In the genomic region with DNA sequence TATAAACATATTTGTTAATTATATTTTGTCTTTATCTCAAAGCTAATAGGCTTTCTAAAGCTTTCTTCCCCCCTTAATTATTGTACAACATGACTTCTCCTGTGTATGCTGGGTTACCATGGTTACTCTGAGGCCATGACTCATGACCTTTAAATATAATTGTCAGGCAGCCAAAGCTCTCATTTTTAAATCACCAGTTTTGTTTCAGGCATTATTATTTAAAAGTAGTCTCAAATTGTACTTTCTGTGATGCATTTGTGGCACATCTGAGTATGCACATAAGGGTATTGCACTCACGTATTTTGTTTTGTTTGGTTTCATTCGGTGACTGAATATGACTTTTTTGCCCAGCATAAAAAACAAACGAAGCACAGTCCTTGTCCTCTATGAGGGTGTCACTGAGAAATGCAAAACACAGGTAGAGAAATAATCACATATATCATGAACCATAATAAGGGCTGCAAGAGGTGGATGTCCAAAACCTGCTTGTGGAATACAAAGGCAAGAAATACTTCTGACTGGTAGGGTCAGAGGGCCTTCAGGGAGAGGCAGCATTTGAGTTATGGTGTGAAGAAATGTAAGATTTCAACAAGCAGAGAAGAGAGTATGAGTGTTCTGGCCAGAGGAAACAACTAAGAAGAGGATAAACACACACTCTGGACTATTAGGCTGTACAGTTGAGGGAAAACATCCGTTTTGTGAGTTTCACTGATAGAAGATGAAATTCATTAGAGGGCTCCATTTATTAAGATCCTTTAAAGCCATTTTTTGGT, we compare ENCODE assay signal across 9 cellular contexts. TPM values are rescaled to one million over a fixed set of nuclear protein-coding genes. Genes with fewer than 3 reads are reported as not detected.
A peak's percentile ranks its signal among the peaks of the same experiment; 100 is the strongest.
DNase-seq lines count a peak whose midpoint lies in the region; ATAC-seq and TF ChIP-seq lines count a peak whose summit lies in the region.
"Had no signal": no experiment of that assay in that cellular context is flagged by ENCODE, and none has a peak within 500 bp of the region (broad histone marks: within the 10 kb centered on the region; RNA-seq: fewer than 3 reads in every experiment).

No MANE protein-coding gene starts in this region.

- H4K8ac ChIP-seq in IMR-90 (ENCODE audit: low read depth in 2 of 2, low read length in 2 of 2) (no peak overlapping the region), mesendoderm (ENCODE audit: low read depth, low read length) (no peak overlapping the region)

- H2BK5ac ChIP-seq in IMR-90 (ENCODE audit: low read depth, low read length, poor library complexity, severe bottlenecking) (no peak overlapping the region), mesendoderm (ENCODE audit: low read length) (no peak overlapping the region)

- TF ChIP-seq POLR2A in IMR-90 (IDR thresholded peaks at IDR 0.05; ENCODE audit: low read depth, low read length), result no peak

- H3K9ac ChIP-seq in IMR-90 (ENCODE audit: low read depth, low read length) (no peak overlapping the region), mesendoderm (ENCODE audit: low read length) (no peak overlapping the region)

- no peak overlapping the region for H2AFZ ChIP-seq in IMR-90 (replicated peaks; ENCODE audit: low read length, poor library complexity)

- TF ChIP-seq RAD21 in IMR-90 (IDR thresholded peaks at IDR 0.05; ENCODE audit: low read length), result no peak

- no peak overlapping the region for H4K5ac ChIP-seq in IMR-90 (ENCODE audit: low read depth, low read length)
- H4K5ac ChIP-seq in mesendoderm (ENCODE audit: low read length), result no peak overlapping the region

- DNase-seq in EH (ENCODE audit: low read depth) (peak; percentile 84), IMR-90 (peak; percentile 86), brain microvascular endothelial cell (peak; percentile 83), mesendoderm (peak; percentile 62), nucleus accumbens (lab: John Stamatoyannopoulos, UW) (no peak)
- no peak for DNase-seq in activated effector memory CD4-positive, alpha-beta T cell treated with anti-CD3 and anti-CD28 coated beads, Interleukin-2, amount 50 U/mL, for 16 hours
- DNase-seq: activated naive CD4-positive, alpha-beta T cell treated with anti-CD3 and anti-CD28 coated beads for 36 hours had no signal

- H2BK15ac ChIP-seq in IMR-90 (ENCODE audit: low read depth, low read length) (peak overlapping the region; percentile 12; the same call in 1 of the 3 replicates), mesendoderm (replicated peaks; ENCODE audit: low read depth) (no peak overlapping the region)

- in situ Hi-C loops in IMR-90 (cut with MboI; ENCODE audit: low sequenced_read_pairs) (no loop called here), brain microvascular endothelial cell (cut with HindIII; ENCODE audit: low pct_ligation_motif_present, low sequenced_read_pairs) (no loop called here)

- H3K4me1 ChIP-seq in IMR-90 (ENCODE audit: control insufficient read depth, insufficient read depth, low read length) (peaks cover 3% of the 10 kb centered on the region; the same call in 1 of the 2 replicates), mesendoderm (ENCODE audit: control insufficient read depth, low read depth, low read length) (no peaks in the 10 kb centered on the region)

- H3K14ac ChIP-seq in IMR-90 (replicated peaks; ENCODE audit: low read depth, low read length), result peak overlapping the region; percentile 56; the same call in 1 of the 2 replicates

- no peak overlapping the region for H2AK9ac ChIP-seq in IMR-90 (replicated peaks; ENCODE audit: low read depth, low read length, poor library complexity)

- no peak overlapping the region for H2BK120ac ChIP-seq in IMR-90 (ENCODE audit: low read depth, low read length)
- no peak overlapping the region for H2BK120ac ChIP-seq in mesendoderm (ENCODE audit: low read depth, low read length)

- H4K20me1 ChIP-seq in IMR-90 (ENCODE audit: insufficient read depth, low read length), result no peaks in the 10 kb centered on the region

- WGBS in IMR-90 (ENCODE audit: extremely low coverage in 2 of 2, insufficient read length in 1 of 2), 2 experiments, result no CpG with 5 or more reads among the region's 4 CpGs
- WGBS in mesendoderm (ENCODE audit: extremely low coverage, insufficient coverage, low lambda C conversion rate), result no CpG with 5 or more reads among the region's 4 CpGs

- H2AK5ac ChIP-seq in IMR-90 (ENCODE audit: low read depth, low read length), result no peak overlapping the region
- no peak overlapping the region for H2AK5ac ChIP-seq in mesendoderm (ENCODE audit: low read length)

- TF ChIP-seq CTCF in IMR-90 (conservative IDR thresholded peaks at IDR 0.05; ENCODE audit: low read depth, low read length) (no peak), brain microvascular endothelial cell (IDR thresholded peaks at IDR 0.05; ENCODE audit: low read depth, low read length, missing control alignments) (no peak)

- no peaks in the 10 kb centered on the region for H3K79me2 ChIP-seq in mesendoderm (ENCODE audit: control insufficient read depth, insufficient read depth, low read length)

- no peak overlapping the region for H3K4ac ChIP-seq in IMR-90 (ENCODE audit: low read depth, low read length)
- H3K4ac ChIP-seq in mesendoderm (ENCODE audit: low read depth, low read length), result no peak overlapping the region

- H3K79me1 ChIP-seq in IMR-90 (ENCODE audit: low read depth in 1 of 2, low read length in 2 of 2), result no peaks in the 10 kb centered on the region
- no peaks in the 10 kb centered on the region for H3K79me1 ChIP-seq in mesendoderm (ENCODE audit: low read length)

- intact Hi-C loops in IMR-90 (cut with micrococcal nuclease), result no loop called here

- no peak overlapping the region for H2BK20ac ChIP-seq in IMR-90 (ENCODE audit: low read depth, low read length)

- no peaks in the 10 kb centered on the region for H3K9me1 ChIP-seq in IMR-90 (ENCODE audit: insufficient read depth, low read length)

- no peaks in the 10 kb centered on the region for H3K9me3 ChIP-seq in IMR-90 (ENCODE audit: control insufficient read depth, insufficient read depth, low read length)

- peaks cover 2% of the 10 kb centered on the region; the same call in 1 of the 2 replicates for H3K27me3 ChIP-seq in IMR-90 (ENCODE audit: control insufficient read depth, insufficient read depth, low read length)
- no peaks in the 10 kb centered on the region for H3K27me3 ChIP-seq in brain microvascular endothelial cell (replicated peaks)
- no peaks in the 10 kb centered on the region for H3K27me3 ChIP-seq in mesendoderm (ENCODE audit: insufficient read depth, low read length, poor library complexity)

- no peak overlapping the region for H3K23ac ChIP-seq in IMR-90 (ENCODE audit: low read depth, low read length)
- no peak overlapping the region for H3K23ac ChIP-seq in mesendoderm (ENCODE audit: low read length)

- CTCF ChIA-PET in IMR-90 (lab: Yijun Ruan, JAX), result no interaction called here

- ATAC-seq in IMR-90 (ENCODE audit: low read depth), result peak; percentile 49
- ATAC-seq in GM18907 (IDR thresholded peaks at IDR 0.05; ENCODE audit: unreplicated experiment), result no peak
- no peak for ATAC-seq in GM19395 (IDR thresholded peaks at IDR 0.05; ENCODE audit: unreplicated experiment)

- H4K91ac ChIP-seq in IMR-90 (ENCODE audit: insufficient read depth, low read depth, low read length), result no peak overlapping the region

- H3K4me3 ChIP-seq in IMR-90 (ENCODE audit: insufficient read depth, low read depth, low read length) (no peak overlapping the region), brain microvascular endothelial cell (ENCODE audit: low read depth, low read length) (no peak overlapping the region), mesendoderm (ENCODE audit: low read length) (no peak overlapping the region)

- H3K36me3 ChIP-seq in IMR-90 (ENCODE audit: control insufficient read depth, insufficient read depth, low read length) (no peaks in the 10 kb centered on the region), brain microvascular endothelial cell (replicated peaks) (no peaks in the 10 kb centered on the region), mesendoderm (ENCODE audit: control insufficient read depth, insufficient read depth, low read length) (no peaks in the 10 kb centered on the region)

- H3K18ac ChIP-seq in IMR-90 (ENCODE audit: low read depth, low read length) (no peak overlapping the region), mesendoderm (ENCODE audit: low read length) (no peak overlapping the region)

- BruUV-seq in IMR-90 (replicated peaks; lab: Mats Ljungman, UMichigan), result no TSS peak

- dilution Hi-C loops in IMR-90 (cut with HindIII; ENCODE audit: low sequenced_read_pairs, unreplicated experiment), result no loop called here

- no peak overlapping the region for H3K56ac ChIP-seq in IMR-90 (ENCODE audit: extremely low read depth, insufficient read depth, low read length)
- H3K56ac ChIP-seq in mesendoderm (ENCODE audit: low read length), result no peak overlapping the region

- H3K4me2 ChIP-seq in IMR-90 (ENCODE audit: low read depth, low read length), result no peak overlapping the region
- no peak overlapping the region for H3K4me2 ChIP-seq in mesendoderm (ENCODE audit: low read length)

- no peak overlapping the region for H3K27ac ChIP-seq in IMR-90 (ENCODE audit: insufficient read depth, low read length)
- no peak overlapping the region for H3K27ac ChIP-seq in brain microvascular endothelial cell
- H3K27ac ChIP-seq in mesendoderm (ENCODE audit: low read depth, low read length), result no peak overlapping the region

- POLR2A ChIA-PET in IMR-90 (lab: Charles Lee; ENCODE audit: unreplicated experiment), result no interaction called here

TF ChIP-seq in IMR-90, 13 proteins besides CTCF, POLR2A, EP300 and RAD21:
- TF ChIP-seq FOS (IDR thresholded peaks at IDR 0.05; ENCODE audit: low read depth, low read length), result 0 out of 2 replicates have a peak, but pooled peaks have one; percentile 19
- TF ChIP-seq CHD1 (IDR thresholded peaks at IDR 0.05; ENCODE audit: low read depth, low read length), result no peak

RNA-seq across cellular contexts. Expression of a gene that starts 2.1 kb away (rescaled TPM):
- total RNA-seq in IMR-90 (2012; rRNA removed), result not detected in 2 replicates
- not detected in 2 replicates for polyA plus RNA-seq in IMR-90 (2012; rRNA removed)
- not detected in 2 replicates for polyA plus RNA-seq in IMR-90 (2012; cell fraction: cytosol; rRNA removed)
- not detected in 2 replicates for polyA plus RNA-seq in IMR-90 (2012; cell fraction: nucleus; rRNA removed; ENCODE audit: low replicate concordance)
- 0.25 TPM for polyA plus RNA-seq in mesendoderm (2013, experiment 1 of 2)
- 0.20 TPM for polyA plus RNA-seq in mesendoderm (2013, experiment 2 of 2)
- total RNA-seq: activated naive CD4-positive, alpha-beta T cell treated with anti-CD3 and anti-CD28 coated beads for 36 hours had no signal

RNA-seq across cellular contexts. Expression of a gene that starts 56.4 kb away (rescaled TPM):
- total RNA-seq in IMR-90 (2012; rRNA removed), result not detected in 2 replicates
- not detected in 2 replicates for polyA plus RNA-seq in IMR-90 (2012; rRNA removed)
- not detected in 2 replicates for polyA plus RNA-seq in IMR-90 (2012; cell fraction: cytosol; rRNA removed)
- polyA plus RNA-seq in IMR-90 (2012; cell fraction: nucleus; rRNA removed; ENCODE audit: low replicate concordance), result not detected in 2 replicates
- not detected for polyA plus RNA-seq in mesendoderm (2013, experiment 1 of 2)
- not detected for polyA plus RNA-seq in mesendoderm (2013, experiment 2 of 2)
- total RNA-seq: activated naive CD4-positive, alpha-beta T cell treated with anti-CD3 and anti-CD28 coated beads for 36 hours had no signal

Comparison
In these comparisons a context has a peak if more than half of its experiments do, and no peak if none do; other contexts are left out.
1. DNase-seq: peak in EH (single experiment), IMR-90 (single experiment), brain microvascular endothelial cell (single experiment) and mesendoderm (single experiment); none in nucleus accumbens (0 of 56) and activated effector memory CD4-positive, alpha-beta T cell treated with anti-CD3 and anti-CD28 coated beads, Interleukin-2, amount 50 U/mL, for 16 hours (single experiment).